Comparison of ENCODE assay signal across 7 cellular contexts in the genomic region with DNA sequence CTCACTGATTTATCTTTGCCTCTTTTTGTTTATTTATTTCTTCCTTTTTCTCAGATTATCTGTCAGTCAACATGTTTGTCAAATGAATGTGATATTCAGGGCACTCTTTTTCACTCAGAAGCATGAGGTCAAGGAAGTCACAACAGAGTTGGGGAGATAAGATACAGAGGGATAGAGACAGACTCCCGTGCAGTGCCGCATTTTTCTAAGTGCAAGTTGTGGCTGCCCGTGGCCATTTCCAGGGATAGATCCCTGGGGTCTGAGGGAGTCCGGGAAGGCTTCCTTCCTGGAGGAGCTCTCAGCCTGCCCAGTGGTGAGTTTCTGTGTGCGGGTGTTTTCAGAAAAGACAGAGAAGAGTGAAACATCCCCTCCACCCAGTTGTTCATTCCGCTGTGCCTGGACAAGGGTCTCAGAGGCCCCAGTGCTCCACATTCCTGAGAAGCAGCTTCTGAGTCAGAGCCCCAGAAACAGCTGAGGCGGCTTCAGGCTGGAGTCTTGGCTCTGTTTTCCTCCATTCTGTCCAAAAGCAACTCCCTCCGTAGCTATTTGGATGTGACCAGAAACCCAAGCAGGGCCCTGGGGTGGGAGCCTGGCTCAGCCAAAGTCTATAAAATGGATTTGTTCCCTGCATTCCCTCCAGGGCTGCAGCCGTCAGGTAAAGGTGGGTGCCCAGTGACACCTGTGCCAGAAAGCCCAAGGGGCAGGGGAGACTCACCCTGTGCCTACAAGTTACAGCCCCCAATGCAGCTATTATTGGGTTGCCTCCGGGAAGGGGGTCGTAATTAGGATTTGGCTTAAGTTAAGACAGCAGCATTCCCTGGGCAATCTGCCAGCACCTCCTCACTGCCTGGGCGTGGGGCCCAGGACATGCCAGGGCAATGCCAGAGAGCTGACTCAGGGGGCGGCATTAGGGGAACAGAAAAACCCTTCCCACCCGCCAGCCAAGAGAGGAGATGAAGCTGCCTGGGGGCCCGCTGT. TPM values are rescaled to one million over a fixed set of nuclear protein-coding genes. Genes with fewer than 3 reads are reported as not detected.
DNase-seq lines count a peak whose midpoint lies in the region; ATAC-seq and TF ChIP-seq lines count a peak whose summit lies in the region.

No MANE protein-coding gene starts in this region.

- peak overlapping the region; percentile 89 for H4K5ac ChIP-seq in IMR-90 (ENCODE audit: low read depth, low read length)

- peak overlapping the region; percentile 99 for H2BK120ac ChIP-seq in IMR-90 (ENCODE audit: low read depth, low read length)

- H3K18ac ChIP-seq in IMR-90 (ENCODE audit: low read depth, low read length) = peak overlapping the region; percentile 71

- peak; percentile 25 for TF ChIP-seq RAD21 in IMR-90 (IDR thresholded peaks at IDR 0.05; ENCODE audit: low read length)

- POLR2A ChIA-PET in IMR-90 (lab: Charles Lee; ENCODE audit: unreplicated experiment) = interaction anchor here (0.6 to 4.9 kb wide), 10 partner anchors 12 to 113 kb away, joined by 3 to 34 read pairs (median 6); partner anchors contain the start of gene PLAU

- peak overlapping the region; percentile 97 for H2AK9ac ChIP-seq in IMR-90 (replicated peaks; ENCODE audit: low read depth, low read length, poor library complexity)

- H3K27ac ChIP-seq in IMR-90 (ENCODE audit: insufficient read depth, low read length) (peak overlapping the region; percentile 88), heart right ventricle (peak overlapping the region; percentile 50 to 92 (median 86))

- ATAC-seq in IMR-90 (ENCODE audit: low read depth) (peak; percentile 63), heart right ventricle (peak; percentile 65 to 89 (median 76)), HG03025 (IDR thresholded peaks at IDR 0.05; ENCODE audit: low FRiP score, unreplicated experiment) (no peak)

- H3K9me1 ChIP-seq in IMR-90 (ENCODE audit: insufficient read depth, low read length) = peaks cover 17% of the 10 kb centered on the region

- H4K20me1 ChIP-seq in IMR-90 (ENCODE audit: insufficient read depth, low read length) = no peaks in the 10 kb centered on the region; the same call in 1 of the 2 replicates

- peak; percentile 86 for DNase-seq in IMR-90
- DNase-seq in adipocyte (ENCODE audit: low read depth) = peak; percentile 97
- DNase-seq in heart right ventricle = peak; percentile 79 to 84
- no peak for DNase-seq in activated CD4-positive, alpha-beta T cell treated with anti-CD3 and anti-CD28 coated beads, Interleukin-2, amount 50 U/mL, for 4 hours
- DNase-seq in stimulated activated CD4-positive, alpha-beta T cell treated with anti-CD3 and anti-CD28 coated beads, Interleukin-1b, Interleukin-23, amount 100 ng/mL, for 48 hours = no peak

- BruUV-seq in IMR-90 (replicated peaks; lab: Mats Ljungman, UMichigan) = no TSS peak

- no peaks in the 10 kb centered on the region for H3K9me3 ChIP-seq in IMR-90 (ENCODE audit: control insufficient read depth, insufficient read depth, low read length)
- no peaks in the 10 kb centered on the region for H3K9me3 ChIP-seq in adipocyte (ENCODE audit: control insufficient read depth, low read length)
- H3K9me3 ChIP-seq in heart right ventricle = no peaks in the 10 kb centered on the region
- H3K9me3 ChIP-seq in skeletal muscle satellite cell (replicated peaks; ENCODE audit: low read length) = no peaks in the 10 kb centered on the region

- H2AFZ ChIP-seq in IMR-90 (replicated peaks; ENCODE audit: low read length, poor library complexity) = peak overlapping the region; percentile 80

- peak overlapping the region; percentile 99 for H2BK20ac ChIP-seq in IMR-90 (ENCODE audit: low read depth, low read length)

- in situ Hi-C loops in IMR-90 (cut with MboI; ENCODE audit: low sequenced_read_pairs) = loop anchor here (5.0 kb wide), 2 partner anchors 50 to 195 kb away; no protein-coding TSS in a partner anchor

- H3K14ac ChIP-seq in IMR-90 (replicated peaks; ENCODE audit: low read depth, low read length) = peak overlapping the region; percentile 96

- H3K27me3 ChIP-seq in IMR-90 (ENCODE audit: control insufficient read depth, insufficient read depth, low read length) (no peaks in the 10 kb centered on the region), adipocyte (replicated peaks; ENCODE audit: control insufficient read depth, insufficient read depth, low read length) (no peaks in the 10 kb centered on the region), heart right ventricle (no peaks in the 10 kb centered on the region), skeletal muscle satellite cell (ENCODE audit: control insufficient read depth, insufficient read depth, low read length) (no peaks in the 10 kb centered on the region)

- peak overlapping the region; percentile 53 for H3K4me2 ChIP-seq in IMR-90 (ENCODE audit: low read depth, low read length)
- peak overlapping the region; percentile 85 for H3K4me2 ChIP-seq in skeletal muscle satellite cell (ENCODE audit: low read length)

- dilution Hi-C loops in IMR-90 (cut with HindIII; ENCODE audit: low sequenced_read_pairs, unreplicated experiment) = no loop called here

- WGBS in IMR-90 (ENCODE audit: extremely low coverage in 2 of 2, insufficient read length in 1 of 2), 2 experiments = 0% methylated on average over 3 of the region's 15 CpGs; no CpG with 5 or more reads in 1 of the 2 experiments
- 20% methylated on average over 15 of the region's 15 CpGs for WGBS in heart right ventricle, 2 donors

- H3K36me3 ChIP-seq in IMR-90 (ENCODE audit: control insufficient read depth, insufficient read depth, low read length) (no peaks in the 10 kb centered on the region), adipocyte (ENCODE audit: control insufficient read depth, insufficient read depth, low read length, severe bottlenecking) (no peaks in the 10 kb centered on the region), heart right ventricle (no peaks in the 10 kb centered on the region), skeletal muscle satellite cell (ENCODE audit: insufficient read depth, low read length) (no peaks in the 10 kb centered on the region)

- peak overlapping the region; percentile 96 for H2BK5ac ChIP-seq in IMR-90 (ENCODE audit: low read depth, low read length, poor library complexity, severe bottlenecking)

- peak overlapping the region; percentile 97 for H3K23ac ChIP-seq in IMR-90 (ENCODE audit: low read depth, low read length)

- peak overlapping the region; percentile 99 for H3K4ac ChIP-seq in IMR-90 (ENCODE audit: low read depth, low read length)

- peaks cover 6 to 36% of the 10 kb centered on the region in 2 experiments; a peak in 3 of 4 replicates for H3K79me1 ChIP-seq in IMR-90 (ENCODE audit: low read depth in 1 of 2, low read length in 2 of 2)

- H2AK5ac ChIP-seq in IMR-90 (ENCODE audit: low read depth, low read length) = peak overlapping the region; percentile 96

- H3K4me1 ChIP-seq in IMR-90 (ENCODE audit: control insufficient read depth, insufficient read depth, low read length) (peaks cover 33% of the 10 kb centered on the region), adipocyte (ENCODE audit: control insufficient read depth, insufficient read depth, low read length) (peaks cover 36% of the 10 kb centered on the region), heart right ventricle (peaks cover 26 to 34% (median 31%) of the 10 kb centered on the region in 9 donors), skeletal muscle satellite cell (ENCODE audit: control insufficient read depth, insufficient read depth, low read length) (peaks cover 41% of the 10 kb centered on the region)

- H3K4me3 ChIP-seq in IMR-90 (ENCODE audit: insufficient read depth, low read depth, low read length) (no peak overlapping the region), adipocyte (ENCODE audit: low read length) (peak overlapping the region; percentile 37), heart right ventricle (peak overlapping the region in 1 of 10 donors; percentile 1), skeletal muscle satellite cell (ENCODE audit: low read length) (peak overlapping the region; percentile 61)

- peak overlapping the region; percentile 98 for H3K56ac ChIP-seq in IMR-90 (ENCODE audit: extremely low read depth, insufficient read depth, low read length)

- H3K9ac ChIP-seq in IMR-90 (ENCODE audit: low read depth, low read length) = peak overlapping the region; percentile 73
- H3K9ac ChIP-seq in adipocyte (ENCODE audit: low read length) = peak overlapping the region; percentile 79
- peak overlapping the region; percentile 84 for H3K9ac ChIP-seq in skeletal muscle satellite cell (ENCODE audit: low read depth, low read length)

- CTCF ChIA-PET in IMR-90 (lab: Yijun Ruan, JAX) = interaction anchor here (0.6 to 5.0 kb wide), 9 partner anchors 18 to 223 kb away, joined by 3 to 38 read pairs (median 4); partner anchors contain the start of gene PLAU

- peak overlapping the region; percentile 85 to 95 for H4K8ac ChIP-seq in IMR-90 (ENCODE audit: low read depth in 2 of 2, low read length in 2 of 2)

- peak overlapping the region; percentile 87 for H2BK15ac ChIP-seq in IMR-90 (ENCODE audit: low read depth, low read length)

- TF ChIP-seq CTCF in IMR-90 (conservative IDR thresholded peaks at IDR 0.05; ENCODE audit: low read depth, low read length) = no peak
- TF ChIP-seq CTCF in heart right ventricle (IDR thresholded peaks at IDR 0.05) = no peak

- TF ChIP-seq POLR2A in IMR-90 (IDR thresholded peaks at IDR 0.05; ENCODE audit: low read depth, low read length) = peak; percentile 17; the same call in 1 of the 2 replicates

- peak overlapping the region; percentile 98 for H4K91ac ChIP-seq in IMR-90 (ENCODE audit: insufficient read depth, low read depth, low read length)

- intact Hi-C loops in IMR-90 (cut with micrococcal nuclease) (loop anchor here (1.0 to 2.0 kb wide), 3 partner anchors 20 to 347 kb away; partner anchors contain the start of gene VCL), heart right ventricle (cut with DNase I) (loop anchor here (1.0 to 10.0 kb wide), 12 partner anchors 21 to 347 kb away; partner anchors contain the start of gene VCL (in 2 of the 10))

TF ChIP-seq in IMR-90, 13 proteins besides CTCF, POLR2A, EP300 and RAD21 (continues in another document):
- TF ChIP-seq BHLHE40 (IDR thresholded peaks at IDR 0.05; ENCODE audit: low read depth, low read length) (peak; percentile 19; the same call in 1 of the 2 replicates), NFE2L2 (IDR thresholded peaks at IDR 0.05; ENCODE audit: low read depth, low read length) (no peak)

RNA-seq across cellular contexts. Expression of gene CAMK2G, which starts 13.0 kb away (rescaled TPM):
- 18.9 and 20.4 TPM in 2 replicates for total RNA-seq in IMR-90 (2012; rRNA removed)
- 24.0 and 25.4 TPM in 2 replicates for polyA plus RNA-seq in IMR-90 (2012; rRNA removed)
- 19.3 and 21.1 TPM in 2 replicates for polyA plus RNA-seq in IMR-90 (2012; cell fraction: cytosol; rRNA removed)
- polyA plus RNA-seq in IMR-90 (2012; cell fraction: nucleus; rRNA removed; ENCODE audit: low replicate concordance) = 51.4 and 75.4 TPM in 2 replicates
- 10 to 100 TPM in 9 of 10 donors, 1 to 10 TPM in 1; 9.4 to 16.7 (median 12.7) TPM for total RNA-seq in heart right ventricle
- 1 to 10 TPM; 8.5 to 9.9 TPM for polyA plus RNA-seq in heart right ventricle
- 13.2 and 18.8 TPM in 2 replicates for total RNA-seq in skeletal muscle satellite cell (2012; rRNA removed)

RNA-seq across cellular contexts. Expression of gene PLAU, which starts 23.6 kb away (rescaled TPM):
- 115 and 123 TPM in 2 replicates for total RNA-seq in IMR-90 (2012; rRNA removed)
- polyA plus RNA-seq in IMR-90 (2012; rRNA removed) = 230 and 283 TPM in 2 replicates
- 215 and 255 TPM in 2 replicates for polyA plus RNA-seq in IMR-90 (2012; cell fraction: cytosol; rRNA removed)
- polyA plus RNA-seq in IMR-90 (2012; cell fraction: nucleus; rRNA removed; ENCODE audit: low replicate concordance) = 331 and 562 TPM in 2 replicates
- 10 to 100 TPM in 2 of 10 donors, 1 to 10 TPM in 8; 4.4 to 44.3 (median 9.1) TPM for total RNA-seq in heart right ventricle
- polyA plus RNA-seq in heart right ventricle = 10 to 100 TPM in 1 of 2 donors, 1 to 10 TPM in 1; 5.6 to 10.4 TPM
- total RNA-seq in skeletal muscle satellite cell (2012; rRNA removed) = 41.6 and 76.4 TPM in 2 replicates

Comparison
In these comparisons a context has a peak if more than half of its experiments do, and no peak if none do; other contexts are left out.
1. DNase-seq: peak in IMR-90 (single experiment), adipocyte (single experiment) and heart right ventricle (2 of 2); none in activated CD4-positive, alpha-beta T cell treated with anti-CD3 and anti-CD28 coated beads, Interleukin-2, amount 50 U/mL, for 4 hours (0 of 2) and stimulated activated CD4-positive, alpha-beta T cell treated with anti-CD3 and anti-CD28 coated beads, Interleukin-1b, Interleukin-23, amount 100 ng/mL, for 48 hours (single experiment).
2. Peak in every context shown above with its lines, with median percentiles within 50 percentile points of each other: H3K9ac ChIP-seq.